8 cellular contexts compared by ENCODE assay signal in the genomic region with DNA sequence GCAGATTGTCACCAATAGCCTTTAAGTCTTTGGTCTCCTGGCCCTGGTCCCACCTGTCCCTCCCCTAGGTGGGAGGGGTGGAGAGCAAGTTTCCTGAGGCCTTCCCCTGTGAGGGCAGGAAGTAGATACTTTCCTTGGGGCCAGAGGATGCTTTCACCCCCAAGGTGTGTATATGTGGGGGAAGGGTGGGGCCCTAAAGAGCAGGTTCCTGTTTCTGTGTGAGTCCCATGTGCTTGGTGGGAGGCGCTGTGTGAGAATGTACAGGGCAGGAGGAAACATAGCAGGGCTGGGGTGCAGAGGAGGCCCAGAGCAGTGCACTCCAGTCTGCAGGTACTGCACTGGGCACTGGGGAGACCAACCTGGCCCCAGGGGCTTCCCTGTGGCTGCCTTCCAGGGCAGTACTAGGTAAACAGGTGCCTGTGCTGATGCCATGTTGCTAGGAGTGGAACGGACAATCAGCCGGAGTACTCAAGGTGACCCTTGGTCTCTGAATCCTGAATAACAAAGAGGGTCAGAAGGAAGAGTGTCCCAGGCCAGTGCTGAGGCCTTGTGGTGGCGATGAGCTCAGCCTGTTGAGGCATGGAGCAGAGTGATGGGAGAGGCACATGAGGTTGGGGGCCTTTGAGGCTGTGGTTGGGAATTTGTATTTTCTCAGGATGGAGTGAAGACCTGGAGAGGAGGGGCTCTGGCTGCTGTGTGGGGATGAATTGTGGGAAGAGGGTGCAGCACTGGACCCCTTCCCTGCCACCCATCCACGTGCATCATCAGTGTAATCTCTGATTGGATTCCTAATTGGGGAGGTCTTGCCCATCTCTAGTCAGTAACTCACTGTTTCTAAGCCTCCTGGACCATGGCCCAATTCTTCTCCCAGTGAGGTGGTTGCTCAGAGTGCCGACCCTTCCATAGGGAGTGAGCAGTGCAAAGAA. TPM values are rescaled to one million over a fixed set of nuclear protein-coding genes. Genes with fewer than 3 reads are reported as not detected.
DNase-seq lines count a peak whose midpoint lies in the region; ATAC-seq and TF ChIP-seq lines count a peak whose summit lies in the region.

No MANE protein-coding gene starts in this region.

- no peak for TF ChIP-seq CTCF in gastroesophageal sphincter (IDR thresholded peaks at IDR 0.05)

- WGBS in gastroesophageal sphincter (ENCODE audit: low coverage in 1 of 2), 2 donors, result 17 to 54% methylated on average over 1 to 4 of the region's 6 CpGs

- H3K27me3 ChIP-seq in gastroesophageal sphincter, result no peaks in the 10 kb centered on the region

- H3K27ac ChIP-seq in gastroesophageal sphincter (peak overlapping the region; percentile 21 to 99 (median 96)), skin epidermis (peak overlapping the region in 19 of 21 experiments; percentile 29 to 98 (median 80))

- TF ChIP-seq POLR2A in gastroesophageal sphincter (IDR thresholded peaks at IDR 0.05), result no peak

- peak overlapping the region in 1 of 2 donors; percentile 39 for H3K4me3 ChIP-seq in gastroesophageal sphincter
- no peak overlapping the region for H3K4me3 ChIP-seq in skin epidermis

- H3K36me3 ChIP-seq in gastroesophageal sphincter, result peaks cover 0 to 33% of the 10 kb centered on the region in 2 donors

- H3K9me3 ChIP-seq in gastroesophageal sphincter, result no peaks in the 10 kb centered on the region

- DNase-seq in activated CD4-positive, CD25-positive, alpha-beta regulatory T cell treated with anti-CD3 and anti-CD28 coated beads, Interleukin-2, amount 50 U/mL, for 16 hours (ENCODE audit: low read depth, low spot score), result peak; percentile 40
- DNase-seq in activated CD4-positive, CD25-positive, alpha-beta regulatory T cell treated with anti-CD3 and anti-CD28 coated beads, Interleukin-2, amount 50 U/mL, for 72 hours, result no peak
- peak; percentile 44 to 65 for DNase-seq in activated CD4-positive, alpha-beta T cell treated with anti-CD3 and anti-CD28 coated beads, Interleukin-2, amount 50 U/mL, for 48 hours
- DNase-seq in HK-2 (ENCODE audit: unreplicated experiment), result no peak

- TF ChIP-seq EP300 in gastroesophageal sphincter (IDR thresholded peaks at IDR 0.05), result no peak

- ATAC-seq in gastroesophageal sphincter (no peak), HG03520 (IDR thresholded peaks at IDR 0.05; ENCODE audit: unreplicated experiment) (no peak), HG03460 (IDR thresholded peaks at IDR 0.05; ENCODE audit: unreplicated experiment) (no peak)

- peaks cover 16 to 93% (median 81%) of the 10 kb centered on the region in 3 donors for H3K4me1 ChIP-seq in gastroesophageal sphincter

RNA-seq across cellular contexts. Expression of a gene that starts 5.1 kb away (rescaled TPM):
- 100 to 1,000 TPM in 3 of 4 donors, 10 to 100 TPM in 1; 99.1 to 115 (median 107) TPM for total RNA-seq in gastroesophageal sphincter

RNA-seq across cellular contexts. Expression of a gene that starts 26.1 kb away (rescaled TPM):
- 10 to 100 TPM; 18.7 to 27.5 (median 20.9) TPM for total RNA-seq in gastroesophageal sphincter

RNA-seq across cellular contexts. Expression of a gene that starts 28.8 kb away (rescaled TPM):
- 1 to 10 TPM in 3 of 4 donors, not detected in 1; 1.4 to 9.2 (median 3.1) TPM for total RNA-seq in gastroesophageal sphincter

RNA-seq across cellular contexts. Expression of a gene that starts 46.1 kb away (rescaled TPM):
- not detected for total RNA-seq in gastroesophageal sphincter

RNA-seq across cellular contexts. Expression of a gene that starts 53.1 kb away (rescaled TPM):
- 10 to 100 TPM; 24.5 to 56.0 (median 48.2) TPM for total RNA-seq in gastroesophageal sphincter

Comparison
In these comparisons a context has a peak if more than half of its experiments do, and no peak if none do; other contexts are left out.
1. DNase-seq: peak in activated CD4-positive, CD25-positive, alpha-beta regulatory T cell treated with anti-CD3 and anti-CD28 coated beads, Interleukin-2, amount 50 U/mL, for 16 hours (single experiment) and activated CD4-positive, alpha-beta T cell treated with anti-CD3 and anti-CD28 coated beads, Interleukin-2, amount 50 U/mL, for 48 hours (2 of 2); none in activated CD4-positive, CD25-positive, alpha-beta regulatory T cell treated with anti-CD3 and anti-CD28 coated beads, Interleukin-2, amount 50 U/mL, for 72 hours (single experiment) and HK-2 (single experiment).